In the genomic region with DNA sequence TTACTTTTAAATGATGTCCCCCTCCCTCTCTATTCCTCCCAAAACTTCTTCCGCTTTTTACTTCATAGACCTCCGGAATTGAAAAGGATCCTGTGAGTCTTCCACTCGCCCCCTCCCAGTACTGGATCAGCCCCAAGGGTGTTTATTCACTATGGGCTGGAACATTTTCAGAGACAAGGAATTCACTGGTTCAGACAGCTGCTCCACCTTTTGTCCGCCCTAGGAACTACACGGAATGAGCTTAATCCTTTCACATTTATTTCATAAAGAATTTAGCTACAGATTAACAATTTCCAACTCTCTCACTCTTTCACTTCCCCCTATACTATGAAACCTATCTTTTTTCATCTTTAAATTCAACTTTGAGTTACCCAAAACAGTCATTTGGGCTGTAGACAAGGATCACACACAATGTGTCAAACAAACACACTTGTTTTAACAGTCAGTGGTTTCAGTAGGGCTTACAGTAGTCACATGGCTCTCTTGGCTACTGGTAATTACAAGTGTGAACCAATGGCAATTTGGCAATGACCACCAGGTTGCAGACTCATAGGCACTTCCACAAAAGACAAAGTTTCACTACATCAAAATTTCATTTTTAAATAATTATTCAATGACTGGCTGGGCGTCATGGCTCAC, we compare ENCODE assay signal across 9 cellular contexts. TPM values are rescaled to one million over a fixed set of nuclear protein-coding genes. Genes with fewer than 3 reads are reported as not detected.
A peak's percentile ranks its signal among the peaks of the same experiment; 100 is the strongest.
DNase-seq lines count a peak whose midpoint lies in the region; ATAC-seq and TF ChIP-seq lines count a peak whose summit lies in the region.
"Had no signal": no experiment of that assay in that cellular context is flagged by ENCODE, and none has a peak within 500 bp of the region (broad histone marks: within the 10 kb centered on the region; RNA-seq: fewer than 3 reads in every experiment).

No MANE protein-coding gene starts in this region.

- H2BK12ac ChIP-seq in H9 (ENCODE audit: insufficient read length, low read depth, low read length) = no peak overlapping the region

- no peak overlapping the region for H3K9ac ChIP-seq in H9 (ENCODE audit: extremely low read depth, insufficient read length, low read length)

- BruUV-seq in Calu3 (replicated peaks; lab: Mats Ljungman, UMichigan) = no TSS peak

- H3K79me1 ChIP-seq in H9 (ENCODE audit: insufficient read depth, low read depth, low read length, poor library complexity, severe bottlenecking) = no peaks in the 10 kb centered on the region

- H3K9me3 ChIP-seq in H9 (ENCODE audit: control insufficient read depth, low read depth, low read length) = no peaks in the 10 kb centered on the region

- H3K4me3 Mint-ChIP-seq in Calu3 (ENCODE audit: low read depth, unreplicated experiment) (no peak overlapping the region), H9 (no peak overlapping the region)

- no peak overlapping the region for H3K4me2 ChIP-seq in H9 (ENCODE audit: insufficient read depth, insufficient read length, low read length)

- no peak overlapping the region for H4K8ac ChIP-seq in H9 (replicated peaks; ENCODE audit: insufficient read length, low read depth, low read length)

- peak; percentile 48 for DNase-seq in Calu3
- DNase-seq in H9 = no peak
- peak; percentile 24 for DNase-seq in SW480 (ENCODE audit: low spot score)
- DNase-seq in fibroblast of the conjunctiva (ENCODE audit: low read depth) = peak; percentile 48
- DNase-seq in renal cortical epithelial cell (ENCODE audit: low read depth) = peak; percentile 55
- DNase-seq in NCI-H1105 treated with DMSO at 0.1 percent for 48 hours (lab: John Stamatoyannopoulos, UW) = no peak
- DNase-seq in NCI-H1048 (lab: John Stamatoyannopoulos, UW) = no peak

- no peak overlapping the region for H3K56ac ChIP-seq in H9 (ENCODE audit: insufficient read length, low read depth, low read length)

- no peak overlapping the region for H3K4ac ChIP-seq in H9 (ENCODE audit: low read depth, low read length)

- H3T11ph ChIP-seq in H9 (ENCODE audit: low read length) = no peak overlapping the region

- no peak overlapping the region for H2BK20ac ChIP-seq in H9 (ENCODE audit: low read depth, low read length, poor library complexity, severe bottlenecking)

- no peak overlapping the region for H3K14ac ChIP-seq in H9 (ENCODE audit: insufficient read depth, low read length)

- H3K36me3 Mint-ChIP-seq in Calu3 (ENCODE audit: insufficient read depth, unreplicated experiment) (peaks cover 8% of the 10 kb centered on the region), H9 (ENCODE audit: insufficient read depth in 1 of 3, low read depth in 3 of 3) (peaks cover 5 to 16% (median 8%) of the 10 kb centered on the region in 3 experiments; a peak in 5 of 7 replicates)

- no peak overlapping the region for H2BK120ac ChIP-seq in H9 (ENCODE audit: low read depth, low read length, poor library complexity, severe bottlenecking)

- no peak overlapping the region for H2AFZ ChIP-seq in H9 (ENCODE audit: low read length)

- H3K27ac Mint-ChIP-seq in Calu3 (ENCODE audit: unreplicated experiment) = no peak overlapping the region
- peak overlapping the region in 1 of 3 experiments; percentile 42; a peak in 3 of 7 replicates for H3K27ac Mint-ChIP-seq in H9

- H4K5ac ChIP-seq in H9 (ENCODE audit: insufficient read length, low read depth, low read length) = no peak overlapping the region

- H2BK5ac ChIP-seq in H9 (ENCODE audit: insufficient read length, low read length) = no peak overlapping the region

- no peaks in the 10 kb centered on the region for H3K27me3 Mint-ChIP-seq in Calu3 (ENCODE audit: unreplicated experiment)
- no peaks in the 10 kb centered on the region for H3K27me3 Mint-ChIP-seq in H9 (ENCODE audit: low read depth)

- H3K23me2 ChIP-seq in H9 (ENCODE audit: insufficient read length, low read depth, low read length, poor library complexity, severe bottlenecking) = no peaks in the 10 kb centered on the region

- H3K27ac ChIP-seq in H9 (ENCODE audit: insufficient read length, low read depth, low read length) = no peak overlapping the region
- H3K27ac ChIP-seq: skin epidermis had no signal

- no peaks in the 10 kb centered on the region for H3K4me1 ChIP-seq in H9 (ENCODE audit: insufficient read depth, low read length)

- no peak overlapping the region for H4K91ac ChIP-seq in H9 (ENCODE audit: insufficient read length, low read depth, low read length)

- ATAC-seq in HG03196 (IDR thresholded peaks at IDR 0.05; ENCODE audit: unreplicated experiment) = no peak

- TF ChIP-seq CTCF in Calu3 (IDR thresholded peaks at IDR 0.05; ENCODE audit: unreplicated experiment) (peak; percentile 44), H9 (conservative IDR thresholded peaks at IDR 0.05) (peak; percentile 69)

- H3K9me3 Mint-ChIP-seq in Calu3 (ENCODE audit: low read depth, unreplicated experiment) (no peaks in the 10 kb centered on the region), H9 (no peaks in the 10 kb centered on the region)

- intact Hi-C loops in Calu3 (cut with micrococcal nuclease; ENCODE audit: unreplicated experiment) = loop anchor here (1.0 kb wide), 1 partner anchor 53 kb away; no protein-coding TSS in a partner anchor

- H3K79me2 ChIP-seq in H9 (ENCODE audit: insufficient read depth, low read length) = no peaks in the 10 kb centered on the region

- no peak overlapping the region for H3K23ac ChIP-seq in H9 (ENCODE audit: insufficient read length, low read depth, low read length)

- no peaks in the 10 kb centered on the region for H3K27me3 ChIP-seq in H9 (ENCODE audit: insufficient read depth, low read length)

- no CpG with 5 or more reads among the region's 6 CpGs for WGBS in H9 (ENCODE audit: extremely low coverage, insufficient read length, low lambda C conversion rate)

- no peak overlapping the region for H3K18ac ChIP-seq in H9 (ENCODE audit: insufficient read length, low read depth, low read length)

- no peaks in the 10 kb centered on the region for H4K20me1 ChIP-seq in H9 (ENCODE audit: control insufficient read depth, insufficient read depth, insufficient read length)

- no peak overlapping the region for H2AK5ac ChIP-seq in H9 (ENCODE audit: insufficient read length, low read length)

- no peak overlapping the region for H2BK15ac ChIP-seq in H9 (ENCODE audit: low read depth, low read length)

- H3K4me1 Mint-ChIP-seq in Calu3 (ENCODE audit: low read depth, unreplicated experiment) (peaks cover 8% of the 10 kb centered on the region), H9 (peaks cover 5 to 6% of the 10 kb centered on the region in 2 experiments)

- CTCF ChIA-PET in Calu3 (lab: Charles Lee) = interaction anchor here (0.6 to 1.3 kb wide), 5 partner anchors 9 to 89 kb away, joined by 3 to 35 read pairs (median 4); partner anchors contain the start of genes CDKN3 and CGRRF1

RNA-seq across cellular contexts. Expression of gene CNIH1, which starts 20.6 kb away (rescaled TPM):
- total RNA-seq in Calu3 (2022) = 118 and 123 TPM in 2 replicates
- 99.3 and 108 TPM in 2 replicates for total RNA-seq in H9 (2021)
- total RNA-seq in renal cortical epithelial cell = 171 and 203 TPM in 2 replicates

RNA-seq across cellular contexts. Expression of gene CDKN3, which starts 23.8 kb away (rescaled TPM):
- total RNA-seq in Calu3 (2022) (41.1 and 50.3 TPM in 2 replicates), H9 (2021) (45.9 and 50.0 TPM in 2 replicates), renal cortical epithelial cell (3.5 and 43.6 TPM in 2 replicates)

Comparison
In these comparisons a context has a peak if more than half of its experiments do, and no peak if none do; other contexts are left out.
1. DNase-seq: peak in Calu3 (single experiment), SW480 (single experiment), fibroblast of the conjunctiva (single experiment) and renal cortical epithelial cell (single experiment); none in H9 (single experiment), NCI-H1105 treated with DMSO at 0.1 percent for 48 hours (single experiment) and NCI-H1048 (single experiment).